ENCODE assay signal across 11 cellular contexts in the genomic region with DNA sequence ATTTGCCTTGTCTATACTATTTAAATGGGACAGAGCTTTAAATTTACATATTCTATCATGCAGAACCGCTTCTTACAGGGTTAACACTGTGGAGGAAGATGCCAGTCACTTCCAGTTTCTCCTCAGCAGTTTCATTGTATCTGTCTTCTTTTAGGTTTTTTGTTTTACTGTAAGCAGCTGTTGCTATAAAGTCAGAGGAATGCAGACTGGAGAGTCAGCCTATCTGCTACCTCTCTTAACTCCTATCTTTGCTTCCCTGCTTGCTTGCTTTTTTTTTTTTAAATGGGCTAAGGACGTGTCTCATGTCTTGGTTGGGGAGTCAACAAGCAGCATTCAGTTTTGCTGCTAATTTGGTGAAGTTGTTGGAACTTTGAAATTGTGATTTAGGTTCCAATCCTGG. TPM values are rescaled to one million over a fixed set of nuclear protein-coding genes. Genes with fewer than 3 reads are reported as not detected.
DNase-seq lines count a peak whose midpoint lies in the region; ATAC-seq and TF ChIP-seq lines count a peak whose summit lies in the region.
"Had no signal": no experiment of that assay in that cellular context is flagged by ENCODE, and none has a peak within 500 bp of the region (broad histone marks: within the 10 kb centered on the region; RNA-seq: fewer than 3 reads in every experiment).

No MANE protein-coding gene starts in this region.

- no peak for TF ChIP-seq CTCF in HFFc6 (IDR thresholded peaks at IDR 0.05)

- DNase-seq in CD8-positive, alpha-beta memory T cell = no peak
- DNase-seq in DMS153 (lab: John Stamatoyannopoulos, UW) (no peak), ecto neural progenitor cell (ENCODE audit: low spot score) (no peak), HFFc6 (no peak), NCI-H774 (lab: John Stamatoyannopoulos, UW) (no peak)
- DNase-seq: NCI-H1092, right cardiac atrium, thyroid gland had no signal

- H3K4me3 ChIP-seq in CD8-positive, alpha-beta memory T cell (ENCODE audit: low read length) = no peak overlapping the region
- H3K4me3 ChIP-seq: thyroid gland had no signal

- no peaks in the 10 kb centered on the region for H3K9me3 Mint-ChIP-seq in CD8-positive, alpha-beta memory T cell
- no peaks in the 10 kb centered on the region for H3K9me3 Mint-ChIP-seq in activated naive CD8-positive, alpha-beta T cell (ENCODE audit: low read depth)
- H3K9me3 Mint-ChIP-seq in HFFc6 = no peaks in the 10 kb centered on the region

- peak overlapping the region in 2 of 8 donors; percentile 31 to 70 for H3K27ac Mint-ChIP-seq in CD8-positive, alpha-beta memory T cell
- H3K27ac Mint-ChIP-seq in activated naive CD8-positive, alpha-beta T cell = peak overlapping the region; percentile 67
- H3K27ac Mint-ChIP-seq in HFFc6 = no peak overlapping the region

- CTCF ChIA-PET in CD8-positive, alpha-beta memory T cell (lab: Charles Lee) = no interaction called here

- ATAC-seq in GM19328 (IDR thresholded peaks at IDR 0.05; ENCODE audit: unreplicated experiment) = peak; percentile 70
- peak; percentile 66 for ATAC-seq in HG03060 (IDR thresholded peaks at IDR 0.05; ENCODE audit: low read depth, unreplicated experiment)

- no peaks in the 10 kb centered on the region for H3K36me3 ChIP-seq in CD8-positive, alpha-beta memory T cell (ENCODE audit: insufficient read depth, low read length)
- H3K36me3 ChIP-seq: thyroid gland had no signal

- H3K36me3 Mint-ChIP-seq in CD8-positive, alpha-beta memory T cell = peaks cover 0 to 5% (median 2%) of the 10 kb centered on the region in 3 donors
- H3K36me3 Mint-ChIP-seq in activated naive CD8-positive, alpha-beta T cell = peaks cover 4% of the 10 kb centered on the region
- H3K36me3 Mint-ChIP-seq in HFFc6 (ENCODE audit: low read depth) = no peaks in the 10 kb centered on the region

- peak overlapping the region in 6 of 7 donors; percentile 39 to 53 (median 45) for H3K4me3 Mint-ChIP-seq in CD8-positive, alpha-beta memory T cell
- H3K4me3 Mint-ChIP-seq in activated naive CD8-positive, alpha-beta T cell = peak overlapping the region; percentile 18
- H3K4me3 Mint-ChIP-seq in HFFc6 = no peak overlapping the region

- no peaks in the 10 kb centered on the region for H3K27me3 Mint-ChIP-seq in CD8-positive, alpha-beta memory T cell
- no peaks in the 10 kb centered on the region for H3K27me3 Mint-ChIP-seq in activated naive CD8-positive, alpha-beta T cell
- no peaks in the 10 kb centered on the region for H3K27me3 Mint-ChIP-seq in HFFc6 (ENCODE audit: insufficient read depth)

- no peak overlapping the region for H3K27ac ChIP-seq in CD8-positive, alpha-beta memory T cell (ENCODE audit: low read depth, low read length)
- H3K27ac ChIP-seq: thyroid gland had no signal

- POLR2A ChIA-PET in CD8-positive, alpha-beta memory T cell (lab: Charles Lee) = no interaction called here

- peaks cover 81% of the 10 kb centered on the region for H3K4me1 ChIP-seq in CD8-positive, alpha-beta memory T cell (ENCODE audit: insufficient read depth, low read length)

- H3K9me3 ChIP-seq in CD8-positive, alpha-beta memory T cell (ENCODE audit: low read length) = no peaks in the 10 kb centered on the region
- H3K9me3 ChIP-seq: thyroid gland had no signal

- H3K27me3 ChIP-seq in CD8-positive, alpha-beta memory T cell (ENCODE audit: insufficient read depth, low read length, poor library complexity, severe bottlenecking) = no peaks in the 10 kb centered on the region
- H3K27me3 ChIP-seq: thyroid gland had no signal

- H3K4me1 Mint-ChIP-seq in CD8-positive, alpha-beta memory T cell = peaks cover 90 to 99% (median 98%) of the 10 kb centered on the region in 3 donors
- H3K4me1 Mint-ChIP-seq in activated naive CD8-positive, alpha-beta T cell (ENCODE audit: low read depth) = peaks cover 93% of the 10 kb centered on the region
- H3K4me1 Mint-ChIP-seq in HFFc6 (ENCODE audit: low read depth) = peaks cover 74% of the 10 kb centered on the region

RNA-seq across cellular contexts. Expression of a gene that starts 8.9 kb away (rescaled TPM):
- total RNA-seq in CD8-positive, alpha-beta memory T cell = 10 to 100 TPM; 29.6 to 29.7 TPM
- polyA plus RNA-seq in CD8-positive, alpha-beta memory T cell = 2.2 TPM
- total RNA-seq in HFFc6 (2021; fragmentation: NEBNext Ultra II Directional; extraction: Animal tissue kit (Norgen Biotek cat#: 25700)) = 10 to 100 TPM; 16.6 to 21.3 (median 19.2) TPM
